ENCODE assay signal across 29 cellular contexts in the genomic region with DNA sequence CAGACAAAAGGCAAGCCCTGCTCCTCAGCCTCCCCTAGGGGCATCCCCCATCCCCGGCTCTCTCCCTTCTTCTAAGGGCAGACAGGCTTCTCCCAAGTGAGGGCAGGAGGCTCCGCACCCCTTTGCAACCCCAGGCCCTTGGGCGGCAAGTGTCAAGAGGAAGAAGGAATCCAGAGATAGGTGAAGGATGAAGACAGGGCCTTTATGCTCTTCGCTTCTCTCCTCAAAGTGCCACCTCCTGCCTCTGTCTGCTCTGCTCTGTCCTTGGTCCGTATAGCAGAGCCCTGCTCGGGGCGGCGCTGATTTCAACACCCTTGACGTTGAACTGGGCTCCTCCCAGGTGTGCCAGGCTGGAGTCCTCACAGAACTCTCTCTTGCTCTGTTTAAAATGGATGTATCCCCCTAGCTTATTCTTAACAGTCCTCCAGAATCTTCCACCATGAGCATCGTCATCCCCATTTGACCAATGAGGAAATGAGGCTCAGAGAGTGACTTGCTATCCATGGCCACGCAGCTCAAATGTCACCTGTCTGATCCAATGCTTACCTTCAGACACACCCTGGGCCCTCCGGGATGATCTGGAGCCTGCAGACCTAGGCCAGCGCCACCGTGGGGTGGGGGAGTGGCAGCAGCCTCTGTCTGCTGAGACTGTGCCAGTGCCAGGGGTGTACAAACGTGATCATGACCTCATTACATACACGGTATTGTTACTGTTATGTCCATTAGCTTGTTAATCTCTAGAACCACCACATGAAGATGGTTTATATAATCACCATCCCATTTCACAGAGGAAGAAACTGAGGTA.
A peak's percentile ranks its signal among the peaks of the same experiment; 100 is the strongest.
DNase-seq lines count a peak whose midpoint lies in the region; ATAC-seq, FAIRE-seq and TF ChIP-seq lines count a peak whose summit lies in the region.
"Had no signal": no experiment of that assay in that cellular context is flagged by ENCODE, and none has a peak within 500 bp of the region (broad histone marks: within the 10 kb centered on the region; RNA-seq: fewer than 3 reads in every experiment).

No MANE protein-coding gene starts in this region.

- WGBS in HepG2 (ENCODE audit: low lambda C conversion rate), result 40% methylated on average over 1 of the region's 16 CpGs
- WGBS in right lobe of liver (ENCODE audit: insufficient coverage, low coverage, low lambda C conversion rate, missing lambda C conversion rate), result 34% methylated on average over 5 of the region's 16 CpGs
- WGBS in GM12878 (ENCODE audit: insufficient coverage, insufficient replicate concordance, low lambda C conversion rate, missing lambda C conversion rate), result 62% methylated on average over 16 of the region's 16 CpGs
- 75 to 84% methylated on average over 14 to 16 of the region's 16 CpGs for WGBS in lung, 2 donors

- H3K4me1 ChIP-seq in HepG2 (ENCODE audit: insufficient read depth, low read length) (peaks cover 39% of the 10 kb centered on the region), right lobe of liver (peaks cover 0 to 14% (median 0%) of the 10 kb centered on the region in 4 donors), GM12878 (ENCODE audit: control insufficient read depth, insufficient read depth, low read length) (peaks cover 28% of the 10 kb centered on the region), lung (ENCODE audit: control insufficient read depth in 2 of 2, insufficient read depth in 2 of 2, low read length in 2 of 2) (peaks cover 0 to 9% of the 10 kb centered on the region in 2 donors)

- H3K27me3 ChIP-seq in HepG2 (ENCODE audit: control insufficient read depth in 1 of 2, insufficient read depth in 2 of 2, low read length in 2 of 2) (no peaks in the 10 kb centered on the region), right lobe of liver (no peaks in the 10 kb centered on the region), GM12878 (replicated peaks in 1 of 2; ENCODE audit: control insufficient read depth in 2 of 2, insufficient read depth in 2 of 2, low read length in 1 of 2) (no peaks in the 10 kb centered on the region), lung (ENCODE audit: control insufficient read depth, insufficient read depth) (no peaks in the 10 kb centered on the region)
- H3K27me3 ChIP-seq: MG63, SJSA1, transverse colon had no signal

- H3K36me3 ChIP-seq in HepG2 (replicated peaks in 1 of 2; ENCODE audit: control insufficient read depth in 1 of 2, insufficient read depth in 2 of 2, low read length in 2 of 2) (no peaks in the 10 kb centered on the region), right lobe of liver (no peaks in the 10 kb centered on the region), GM12878 (ENCODE audit: control insufficient read depth in 2 of 2, insufficient read depth in 2 of 2, low read length in 1 of 2) (no peaks in the 10 kb centered on the region), lung (ENCODE audit: control insufficient read depth in 2 of 2, insufficient read depth in 2 of 2, low read length in 2 of 2) (no peaks in the 10 kb centered on the region)
- H3K36me3 ChIP-seq: MG63, SJSA1, transverse colon had no signal

- H3K79me2 ChIP-seq in HepG2 (ENCODE audit: insufficient read depth, low read length), result no peaks in the 10 kb centered on the region
- no peaks in the 10 kb centered on the region for H3K79me2 ChIP-seq in GM12878 (ENCODE audit: control insufficient read depth, insufficient read depth, low read length)

- H4K20me1 ChIP-seq in HepG2 (ENCODE audit: insufficient read depth, low read length), result no peaks in the 10 kb centered on the region
- H4K20me1 ChIP-seq in GM12878 (ENCODE audit: control insufficient read depth, insufficient read depth), result no peaks in the 10 kb centered on the region

- TF ChIP-seq POLR2A in HepG2 (IDR thresholded peaks at IDR 0.05; ENCODE audit: insufficient read depth in 1 of 2, low read depth in 2 of 2, low read length in 2 of 2), result no peak
- TF ChIP-seq POLR2A in right lobe of liver (IDR thresholded peaks at IDR 0.05), result no peak
- TF ChIP-seq POLR2A in GM12878 (IDR thresholded peaks at IDR 0.05; ENCODE audit: low read depth, low read length), result no peak

- TF ChIP-seq RAD21 in HepG2 (CRISPR knock-in tag; IDR thresholded peaks at IDR 0.05), result no peak
- no peak for TF ChIP-seq RAD21 in GM12878 (IDR thresholded peaks at IDR 0.05; ENCODE audit: insufficient read depth, low read depth, low read length)

- H3K4me2 ChIP-seq in HepG2 (ENCODE audit: low read depth, low read length) (no peak overlapping the region), GM12878 (ENCODE audit: control insufficient read depth, insufficient read depth) (no peak overlapping the region)

- no peaks in the 10 kb centered on the region for H3K36me3 Mint-ChIP-seq in endothelial cell (ENCODE audit: low read depth, unreplicated experiment)
- H3K36me3 Mint-ChIP-seq: CD4-positive, CD25-positive, alpha-beta regulatory T cell had no signal

- POLR2A ChIA-PET in HepG2 (lab: Yijun Ruan, JAX), result no interaction called here
- POLR2A ChIA-PET in GM12878 (lab: Charles Lee), result interaction anchor here (0.6 to 3.5 kb wide), 3 partner anchors 24 to 377 kb away, joined by 3 to 25 read pairs (median 6); no protein-coding TSS in a partner anchor

- H3K27ac Mint-ChIP-seq in endothelial cell (ENCODE audit: unreplicated experiment), result no peak overlapping the region
- H3K27ac Mint-ChIP-seq: activated CD4-positive, alpha-beta T cell treated with anti-CD3 and anti-CD28 coated beads, Interleukin-2, amount 10 ng/mL, durations not matched to agents 7 days and 5 days had no signal

- RAD21 ChIA-PET in GM12878 (lab: Charles Lee; ENCODE audit: unreplicated experiment), result interaction anchor here (1.1 to 5.4 kb wide), 2 partner anchors 28 to 176 kb away, joined by 4 to 52 read pairs; a partner anchor contains a TSS

- CTCF ChIA-PET in HepG2 (lab: Yijun Ruan, JAX; ENCODE audit: low intra/inter-chr PET ratio, low total read pairs) (no interaction called here), GM12878 (lab: Yijun Ruan, JAX) (interaction anchor here (0.5 to 4.8 kb wide), 6 partner anchors 23 to 494 kb away, joined by 3 to 29 read pairs (median 3); no protein-coding TSS in a partner anchor)

- BruUV-seq in HepG2 (replicated peaks; lab: Mats Ljungman, UMichigan) (no TSS peak), GM12878 (replicated peaks; lab: Mats Ljungman, UMichigan) (no TSS peak)

- no peaks in the 10 kb centered on the region for H3K27me3 Mint-ChIP-seq in endothelial cell (ENCODE audit: unreplicated experiment)
- H3K27me3 Mint-ChIP-seq: activated CD4-positive, alpha-beta T cell treated with anti-CD3 and anti-CD28 coated beads, Interleukin-2, amount 10 ng/mL, durations not matched to agents 7 days and 5 days; CD4-positive, CD25-positive, alpha-beta regulatory T cell had no signal

- no peak for TF ChIP-seq EP300 in HepG2 (IDR thresholded peaks at IDR 0.05; ENCODE audit: low read depth in 2 of 2, low read length in 2 of 2)
- TF ChIP-seq EP300 in HepG2 (CRISPR knock-in tag; IDR thresholded peaks at IDR 0.05; ENCODE audit: borderline replicate concordance), result no peak
- no peak for TF ChIP-seq EP300 in GM12878 (IDR thresholded peaks at IDR 0.05; ENCODE audit: borderline replicate concordance in 1 of 2, control insufficient read depth in 1 of 2, low read depth in 2 of 2, low read length in 2 of 2)

- ATAC-seq in HepG2, result peak; percentile 4; the same call in 1 of the 3 replicates
- no peak for ATAC-seq in right lobe of liver
- ATAC-seq in GM12878, result no peak
- ATAC-seq in lung (ENCODE audit: insufficient read depth, low FRiP score), result no peak
- no peak for ATAC-seq in HG03108 (IDR thresholded peaks at IDR 0.05; ENCODE audit: unreplicated experiment)

- SMC1A ChIA-PET in GM12878 (lab: Charles Lee; ENCODE audit: uncharacterized antibody, unreplicated experiment), result interaction anchor here (0.8 to 4.6 kb wide), 4 partner anchors 22 to 189 kb away, joined by 3 to 52 read pairs (median 4); no protein-coding TSS in a partner anchor

- H3K9me3 Mint-ChIP-seq in endothelial cell (ENCODE audit: unreplicated experiment), result no peaks in the 10 kb centered on the region
- H3K9me3 Mint-ChIP-seq: activated CD4-positive, alpha-beta T cell treated with anti-CD3 and anti-CD28 coated beads, Interleukin-2, amount 10 ng/mL, durations not matched to agents 7 days and 5 days; activated T-cell treated with anti-CD3 and anti-CD28 coated beads, Interleukin-2, amount 50 U/mL, for 24 hours had no signal

- H2AFZ ChIP-seq in HepG2 (ENCODE audit: low read length), result no peak overlapping the region
- H2AFZ ChIP-seq in GM12878 (ENCODE audit: control insufficient read depth, low read depth, low read length), result no peak overlapping the region

- FAIRE-seq in HepG2 (lab: Jason Lieb, UNC), result no peak
- FAIRE-seq in GM12878 (lab: Jason Lieb, UNC), result no peak
- FAIRE-seq: colon, GM19239, H54, HTR-8/SVneo had no signal

- no peak overlapping the region for H3K27ac ChIP-seq in HepG2 (ENCODE audit: extremely low read length, insufficient read depth, low read length)
- no peak overlapping the region for H3K27ac ChIP-seq in right lobe of liver
- peak overlapping the region; percentile 87; the same call in 1 of the 2 replicates for H3K27ac ChIP-seq in GM12878 (ENCODE audit: control insufficient read depth, insufficient read depth)
- H3K27ac ChIP-seq in lung (ENCODE audit: low read depth in 1 of 2, low read length in 1 of 2), result peak overlapping the region; percentile 22 to 59
- H3K27ac ChIP-seq: SJSA1, skin epidermis, transverse colon had no signal

- in situ Hi-C loops in HepG2 (cut with HindIII; ENCODE audit: extremely low pct_ligation_motif_present, low pct_unique_long_range_greater_than_20kb), result loop anchor here (10.0 to 25.0 kb wide), 2 partner anchors 272 to 489 kb away; no protein-coding TSS in a partner anchor
- in situ Hi-C loops in GM12878 (cut with MboI), result no loop called here

- H3K9ac ChIP-seq in HepG2 (ENCODE audit: insufficient read depth, low read depth, low read length) (no peak overlapping the region), GM12878 (ENCODE audit: control insufficient read depth, insufficient read depth, low read length) (no peak overlapping the region)

- no peak overlapping the region for H3K4me3 Mint-ChIP-seq in endothelial cell (ENCODE audit: unreplicated experiment)
- H3K4me3 Mint-ChIP-seq: activated CD4-positive, alpha-beta T cell treated with anti-CD3 and anti-CD28 coated beads, Interleukin-2, amount 10 ng/mL, durations not matched to agents 7 days and 5 days; activated T-cell treated with anti-CD3 and anti-CD28 coated beads, Interleukin-2, amount 50 U/mL, for 24 hours had no signal

- DNase-seq in HepG2 (ENCODE audit: low spot score), result no peak
- no peak for DNase-seq in right lobe of liver
- no peak for DNase-seq in GM12878 (ENCODE audit: low read depth, low spot score)
- no peak for DNase-seq in lung (ENCODE audit: low spot score)
- DNase-seq in NCI-H526 (lab: John Stamatoyannopoulos, UW), result no peak
- DNase-seq in endothelial cell (ENCODE audit: low spot score), result no peak
- DNase-seq: activated CD4-positive, alpha-beta T cell treated with anti-CD3 and anti-CD28 coated beads, Interleukin-2, amount 10 ng/mL, durations not matched to agents 7 days and 5 days; activated T-cell treated with anti-CD3 and anti-CD28 coated beads, Interleukin-2, amount 50 U/mL, for 24 hours; CD4-positive, CD25-positive, alpha-beta regulatory T cell; effector CD8-positive, alpha-beta T cell; erythroblast; head of caudate nucleus; KG1; kidney glomerular epithelial cell; MG63; NCI-H1417; NCI-H2029 treated with DMSO at 0.1 percent for 48 hours; NCI-H2227 treated with DMSO at 0.1 percent for 48 hours; NCI-H774; nucleus accumbens; stimulated activated CD8-positive, alpha-beta memory T cell treated with anti-CD3 and anti-CD28 coated beads, Interleukin-4, amount 100 ng/mL, for 48 hours; transverse colon had no signal

- intact Hi-C loops in HepG2 (cut with micrococcal nuclease; ENCODE audit: unreplicated experiment), result no loop called here
- intact Hi-C loops in right lobe of liver (cut with DNase I), result no loop called here
- intact Hi-C loops in GM12878 (cut with micrococcal nuclease; ENCODE audit: unreplicated experiment), result no loop called here

- peaks cover 10% of the 10 kb centered on the region for H3K4me1 Mint-ChIP-seq in endothelial cell (ENCODE audit: unreplicated experiment)

- H3K9me3 ChIP-seq in HepG2 (ENCODE audit: low read length) (no peaks in the 10 kb centered on the region), right lobe of liver (no peaks in the 10 kb centered on the region), GM12878 (replicated peaks; ENCODE audit: control insufficient read depth, insufficient read depth, low read length) (no peaks in the 10 kb centered on the region), lung (ENCODE audit: control insufficient read depth in 2 of 2, insufficient read depth in 1 of 2, low read length in 1 of 2) (peaks cover 0 to 4% of the 10 kb centered on the region in 2 donors)
- H3K9me3 ChIP-seq: MG63, SJSA1, transverse colon had no signal

- no peak overlapping the region for H3K4me3 ChIP-seq in HepG2 (replicated peaks in 1 of 3; ENCODE audit: insufficient read depth in 1 of 3, low read depth in 2 of 3, low read length in 3 of 3)
- no peak overlapping the region for H3K4me3 ChIP-seq in right lobe of liver
- no peak overlapping the region for H3K4me3 ChIP-seq in GM12878
- H3K4me3 ChIP-seq in lung, result no peak overlapping the region
- H3K4me3 ChIP-seq: MG63, SJSA1, skin epidermis, transverse colon had no signal

- no peak for TF ChIP-seq CTCF in HepG2 (CRISPR knock-in tag; IDR thresholded peaks at IDR 0.05)
- TF ChIP-seq CTCF in right lobe of liver (IDR thresholded peaks at IDR 0.05), result no peak
- no peak for TF ChIP-seq CTCF in GM12878 (IDR thresholded peaks at IDR 0.05 in 2 of 3, conservative IDR thresholded peaks at IDR 0.05 in 1 of 3; ENCODE audit: control insufficient read depth in 2 of 3, extremely low read depth in 1 of 3, insufficient read depth in 1 of 3, low read depth in 3 of 3, low read length in 3 of 3)
- no peak for TF ChIP-seq CTCF in lung (IDR thresholded peaks at IDR 0.05; ENCODE audit: control extremely low read depth, extremely low read depth)
- no peak for TF ChIP-seq CTCF in endothelial cell (IDR thresholded peaks at IDR 0.05; ENCODE audit: unreplicated experiment)

Comparison
In these comparisons a context has a peak if more than half of its experiments do, and no peak if none do; other contexts are left out.
1. H3K27ac ChIP-seq: peak in GM12878 (single experiment) and lung (2 of 2); none in HepG2 (single experiment) and right lobe of liver (0 of 3).